In genomic region chr9:124360277-124360676, GRCh38 we compare ENCODE assay signal across 28 cellular contexts. TPM values are rescaled to one million over a fixed set of nuclear protein-coding genes. Genes with fewer than 3 reads are reported as not detected.
DNase-seq lines count a peak whose midpoint lies in the region; ATAC-seq, FAIRE-seq and TF ChIP-seq lines count a peak whose summit lies in the region.
"Had no signal": no experiment of that assay in that cellular context is flagged by ENCODE, and none has a peak within 500 bp of the region (broad histone marks: within the 10 kb centered on the region; RNA-seq: fewer than 3 reads in every experiment).

No MANE protein-coding gene starts in this region.

- peak overlapping the region; percentile 73 for H3K27ac Mint-ChIP-seq in activated naive CD4-positive, alpha-beta T cell treated with anti-CD3 and anti-CD28 coated beads, Interleukin-2, amount 50 U/mL, for 24 hours
- H3K27ac Mint-ChIP-seq in H9: no peak overlapping the region; a peak in 1 of 7 replicates
- H3K27ac Mint-ChIP-seq: activated CD4-positive, alpha-beta T cell treated with anti-CD3 and anti-CD28 coated beads, Interleukin-2, amount 10 ng/mL, durations not matched to agents 24 days and 14 days; neural progenitor cell; T-cell had no signal

- H2BK20ac ChIP-seq in H9 (ENCODE audit: low read depth, low read length, poor library complexity, severe bottlenecking): no peak overlapping the region

- H3K4me1 Mint-ChIP-seq in activated naive CD4-positive, alpha-beta T cell treated with anti-CD3 and anti-CD28 coated beads, Interleukin-2, amount 50 U/mL, for 24 hours: peaks cover 58% of the 10 kb centered on the region
- H3K4me1 Mint-ChIP-seq in H9: peaks cover 8 to 19% of the 10 kb centered on the region in 2 experiments; a peak in 3 of 4 replicates

- H3K79me2 ChIP-seq in H9 (ENCODE audit: insufficient read depth, low read length) (peaks cover 9% of the 10 kb centered on the region; the same call in 1 of the 2 replicates), K562 (ENCODE audit: control insufficient read depth, insufficient read depth, low read length) (peaks cover 82% of the 10 kb centered on the region)

- no peaks in the 10 kb centered on the region for H3K9me3 Mint-ChIP-seq in activated naive CD4-positive, alpha-beta T cell treated with anti-CD3 and anti-CD28 coated beads, Interleukin-2, amount 50 U/mL, for 24 hours
- H3K9me3 Mint-ChIP-seq in H9: no peaks in the 10 kb centered on the region
- H3K9me3 Mint-ChIP-seq: activated CD4-positive, alpha-beta T cell treated with anti-CD3 and anti-CD28 coated beads, Interleukin-2, amount 10 ng/mL, durations not matched to agents 24 days and 14 days; neural progenitor cell; T-cell had no signal

- H3K4me1 ChIP-seq in H9 (ENCODE audit: insufficient read depth, low read length) (0 out of 2 replicates have a peak, but pooled peaks cover 3% of the 10 kb centered on the region), K562 (replicated peaks in 1 of 2; ENCODE audit: control insufficient read depth in 2 of 2, insufficient read depth in 2 of 2, low read length in 2 of 2) (peaks cover 0 to 4% of the 10 kb centered on the region in 2 experiments; a peak in 2 of 5 replicates), neuronal stem cell (ENCODE audit: control insufficient read depth in 2 of 2, insufficient read depth in 1 of 2, low read depth in 1 of 2, low read length in 2 of 2) (peaks cover 2 to 23% of the 10 kb centered on the region in 2 donors)

- FAIRE-seq in K562 (lab: Jason Lieb, UNC): no peak
- FAIRE-seq: G401.6, HTR-8/SVneo had no signal

- H4K8ac ChIP-seq in H9 (replicated peaks; ENCODE audit: insufficient read length, low read depth, low read length): no peak overlapping the region
- H4K8ac ChIP-seq in neuronal stem cell (ENCODE audit: low read depth, low read length): no peak overlapping the region

- H2AK5ac ChIP-seq in H9 (ENCODE audit: insufficient read length, low read length) (no peak overlapping the region), neuronal stem cell (ENCODE audit: low read depth, low read length) (no peak overlapping the region)

- H3K23me2 ChIP-seq in H9 (ENCODE audit: insufficient read length, low read depth, low read length, poor library complexity, severe bottlenecking): no peaks in the 10 kb centered on the region

- H3K79me1 ChIP-seq in H9 (ENCODE audit: insufficient read depth, low read depth, low read length, poor library complexity, severe bottlenecking): peaks cover 10% of the 10 kb centered on the region
- H3K79me1 ChIP-seq in neuronal stem cell (ENCODE audit: low read depth, low read length): peaks cover 9% of the 10 kb centered on the region

- H3K14ac ChIP-seq in H9 (ENCODE audit: insufficient read depth, low read length) (no peak overlapping the region), neuronal stem cell (ENCODE audit: low read length) (no peak overlapping the region)

- H3K4me2 ChIP-seq in H9 (ENCODE audit: insufficient read depth, insufficient read length, low read length): no peak overlapping the region
- H3K4me2 ChIP-seq in K562 (ENCODE audit: insufficient read depth, low read length): no peak overlapping the region
- H3K4me2 ChIP-seq in neuronal stem cell (ENCODE audit: insufficient read depth, low read length, poor library complexity, severe bottlenecking): no peak overlapping the region
- H3K4me2 ChIP-seq: neural progenitor cell had no signal

- no peaks in the 10 kb centered on the region for H3K9me1 ChIP-seq in K562 (ENCODE audit: control insufficient read depth, insufficient read depth, low read length)

- H3K18ac ChIP-seq in H9 (ENCODE audit: insufficient read length, low read depth, low read length) (no peak overlapping the region), neuronal stem cell (ENCODE audit: low read length) (peak overlapping the region; percentile 25)

- TF ChIP-seq EP300 in K562 (IDR thresholded peaks at IDR 0.05; ENCODE audit: low read length): no peak

- H3T11ph ChIP-seq in H9 (ENCODE audit: low read length): no peak overlapping the region

- H3K9me3 ChIP-seq in H9 (ENCODE audit: control insufficient read depth, low read depth, low read length): no peaks in the 10 kb centered on the region
- no peaks in the 10 kb centered on the region for H3K9me3 ChIP-seq in K562 (replicated peaks; ENCODE audit: control insufficient read depth, insufficient read depth, low read depth, low read length)
- no peaks in the 10 kb centered on the region for H3K9me3 ChIP-seq in neuronal stem cell (replicated peaks in 1 of 2; ENCODE audit: control insufficient read depth in 2 of 2, insufficient read depth in 1 of 2, low read depth in 1 of 2, low read length in 2 of 2)
- H3K9me3 ChIP-seq: left ventricle myocardium inferior, thoracic aorta had no signal

- H2BK120ac ChIP-seq in H9 (ENCODE audit: low read depth, low read length, poor library complexity, severe bottlenecking) (no peak overlapping the region), neuronal stem cell (ENCODE audit: low read depth, low read length) (no peak overlapping the region)

- no CpG with 5 or more reads among the region's 9 CpGs for WGBS in H9 (ENCODE audit: extremely low coverage, insufficient read length, low lambda C conversion rate)
- WGBS in K562 (ENCODE audit: insufficient coverage, low coverage, missing lambda C conversion rate): 76% methylated on average over 9 of the region's 9 CpGs
- WGBS in neuronal stem cell (ENCODE audit: extremely low coverage in 2 of 2, insufficient read length in 2 of 2, insufficient replicate concordance in 1 of 2), 2 donors: no CpG with 5 or more reads among the region's 9 CpGs

- no peak for TF ChIP-seq POLR2A in K562 (conservative IDR thresholded peaks at IDR 0.05)

- no TSS peak for BruUV-seq in K562 (replicated peaks; lab: Mats Ljungman, UMichigan)

- no peak for ATAC-seq in K562
- ATAC-seq in HG02870 (IDR thresholded peaks at IDR 0.05; ENCODE audit: unreplicated experiment): no peak
- ATAC-seq: HCT116, Panc1, T-cell had no signal

- no peak overlapping the region for H4K5ac ChIP-seq in H9 (ENCODE audit: insufficient read length, low read depth, low read length)

- no peak overlapping the region for H3K56ac ChIP-seq in H9 (ENCODE audit: insufficient read length, low read depth, low read length)

- no peaks in the 10 kb centered on the region for H3K27me3 Mint-ChIP-seq in activated naive CD4-positive, alpha-beta T cell treated with anti-CD3 and anti-CD28 coated beads, Interleukin-2, amount 50 U/mL, for 24 hours
- H3K27me3 Mint-ChIP-seq in H9 (ENCODE audit: low read depth): no peaks in the 10 kb centered on the region
- H3K27me3 Mint-ChIP-seq: activated CD4-positive, alpha-beta T cell treated with anti-CD3 and anti-CD28 coated beads, Interleukin-2, amount 10 ng/mL, durations not matched to agents 24 days and 14 days; T-cell had no signal

- H3K27me3 ChIP-seq in H9 (ENCODE audit: insufficient read depth, low read length) (no peaks in the 10 kb centered on the region), K562 (ENCODE audit: control insufficient read depth in 2 of 2, insufficient read depth in 2 of 2, low read length in 2 of 2) (no peaks in the 10 kb centered on the region), neuronal stem cell (ENCODE audit: control insufficient read depth in 3 of 3, insufficient read depth in 3 of 3, low read depth in 1 of 3, low read length in 3 of 3) (no peaks in the 10 kb centered on the region)
- H3K27me3 ChIP-seq: neural progenitor cell had no signal

- no peak overlapping the region for H2AFZ ChIP-seq in H9 (ENCODE audit: low read length)
- no peak overlapping the region for H2AFZ ChIP-seq in K562 (ENCODE audit: low read depth, low read length)
- no peak overlapping the region for H2AFZ ChIP-seq in neuronal stem cell (ENCODE audit: low read length)
- H2AFZ ChIP-seq: neural progenitor cell had no signal

- H2BK15ac ChIP-seq in H9 (ENCODE audit: low read depth, low read length) (no peak overlapping the region), neuronal stem cell (ENCODE audit: low read length) (no peak overlapping the region)

- no peak overlapping the region for H3K4ac ChIP-seq in H9 (ENCODE audit: low read depth, low read length)
- no peak overlapping the region for H3K4ac ChIP-seq in neuronal stem cell (ENCODE audit: low read length)

- no peak for TF ChIP-seq RAD21 in K562 (CRISPR knock-in tag; conservative IDR thresholded peaks at IDR 0.05 in 1 of 2, IDR thresholded peaks at IDR 0.05 in 1 of 2)

- intact Hi-C loops in K562 (cut with micrococcal nuclease): no loop called here

- H4K20me1 ChIP-seq in H9 (ENCODE audit: control insufficient read depth, insufficient read depth, insufficient read length): no peaks in the 10 kb centered on the region
- H4K20me1 ChIP-seq in K562 (replicated peaks; ENCODE audit: control insufficient read depth, insufficient read depth, low read length): peaks cover 33% of the 10 kb centered on the region

- H3K36me3 ChIP-seq in K562 (ENCODE audit: control insufficient read depth, insufficient read depth, low read length) (peaks cover 57% of the 10 kb centered on the region; the same call in 2 of the 3 replicates), neuronal stem cell (replicated peaks in 1 of 2; ENCODE audit: control insufficient read depth in 2 of 2, insufficient read depth in 2 of 2, low read length in 2 of 2) (peaks cover 6 to 63% of the 10 kb centered on the region in 2 donors)
- H3K36me3 ChIP-seq: neural progenitor cell had no signal

- H2BK12ac ChIP-seq in H9 (ENCODE audit: insufficient read length, low read depth, low read length): no peak overlapping the region
- H2BK12ac ChIP-seq in neuronal stem cell (ENCODE audit: low read length): no peak overlapping the region

- no peak overlapping the region for H3K9ac ChIP-seq in H9 (ENCODE audit: extremely low read depth, insufficient read length, low read length)
- peak overlapping the region in 1 of 2 experiments; percentile 62; a peak in 1 of 4 replicates for H3K9ac ChIP-seq in K562 (ENCODE audit: insufficient read depth in 1 of 2, low read depth in 2 of 2, low read length in 2 of 2)
- no peak overlapping the region for H3K9ac ChIP-seq in neuronal stem cell (ENCODE audit: low read depth, low read length, poor library complexity)
- H3K9ac ChIP-seq: neural progenitor cell had no signal

- H3K36me3 Mint-ChIP-seq in activated naive CD4-positive, alpha-beta T cell treated with anti-CD3 and anti-CD28 coated beads, Interleukin-2, amount 50 U/mL, for 24 hours: peaks cover 1% of the 10 kb centered on the region
- peaks cover 4 to 14% (median 5%) of the 10 kb centered on the region in 3 experiments; a peak in 6 of 7 replicates for H3K36me3 Mint-ChIP-seq in H9 (ENCODE audit: insufficient read depth in 1 of 3, low read depth in 3 of 3)

- H4K91ac ChIP-seq in H9 (ENCODE audit: insufficient read length, low read depth, low read length) (no peak overlapping the region), neuronal stem cell (ENCODE audit: low read depth, low read length, poor library complexity) (no peak overlapping the region)

- H3K4me3 ChIP-seq in K562 (no peak overlapping the region), neuronal stem cell (ENCODE audit: low read length in 2 of 2) (no peak overlapping the region)
- H3K4me3 ChIP-seq: left ventricle myocardium inferior, neural progenitor cell, thoracic aorta had no signal

- CTCF ChIA-PET in K562 (lab: Yijun Ruan, JAX; ENCODE audit: low intra/inter-chr PET ratio): interaction anchor here (0.7 kb wide), 1 partner anchor 1224 kb away, joined by 3 read pairs; no protein-coding TSS in a partner anchor

- H3K4me3 Mint-ChIP-seq in activated naive CD4-positive, alpha-beta T cell treated with anti-CD3 and anti-CD28 coated beads, Interleukin-2, amount 50 U/mL, for 24 hours: no peak overlapping the region
- no peak overlapping the region for H3K4me3 Mint-ChIP-seq in H9
- H3K4me3 Mint-ChIP-seq: activated CD4-positive, alpha-beta T cell treated with anti-CD3 and anti-CD28 coated beads, Interleukin-2, amount 10 ng/mL, durations not matched to agents 24 days and 14 days; neural progenitor cell; T-cell had no signal

- POLR2A ChIA-PET in K562 (lab: Yijun Ruan, JAX): interaction anchor here (0.6 to 2.0 kb wide), 3 partner anchors 9 to 44 kb away, joined by 3 to 5 read pairs (median 4); no protein-coding TSS in a partner anchor

- TF ChIP-seq CTCF in H9 (conservative IDR thresholded peaks at IDR 0.05) (0 out of 3 replicates have a peak, but pooled peaks have one; percentile 22), K562 (IDR thresholded peaks at IDR 0.05 in 2 of 3, conservative IDR thresholded peaks at IDR 0.05 in 1 of 3; ENCODE audit: insufficient read depth in 2 of 3, low read depth in 1 of 3, low read length in 3 of 3) (no peak)

- in situ Hi-C loops in K562 (cut with MboI): no loop called here

- H2BK5ac ChIP-seq in H9 (ENCODE audit: insufficient read length, low read length): no peak overlapping the region
- no peak overlapping the region for H2BK5ac ChIP-seq in neuronal stem cell (ENCODE audit: low read length)

- no peak for DNase-seq in activated naive CD4-positive, alpha-beta T cell (lab: John Stamatoyannopoulos, UW)
- DNase-seq in H9: no peak
- DNase-seq in K562 (ENCODE audit: extremely low read depth in 1 of 4, low spot score in 3 of 4): peak in 2 of 4 experiments; percentile 35 to 37
- DNase-seq in neuronal stem cell (ENCODE audit: low spot score): no peak
- DNase-seq in stimulated activated CD8-positive, alpha-beta memory T cell treated with anti-CD3 and anti-CD28 coated beads, Interleukin-4, amount 100 ng/mL, for 48 hours: no peak
- no peak for DNase-seq in activated CD8-positive, alpha-beta memory T cell treated with anti-CD3 and anti-CD28 coated beads, Interleukin-2, amount 50 U/mL, for 48 hours
- DNase-seq: activated CD4-positive, alpha-beta T cell treated with anti-CD3 and anti-CD28 coated beads, Interleukin-2, amount 10 ng/mL, durations not matched to agents 24 days and 14 days; activated CD8-positive, alpha-beta memory T cell treated with anti-CD3 and anti-CD28 coated beads, Interleukin-2, amount 50 U/mL, for 4 hours; activated gamma-delta T cell treated with Interleukin-2 at 50 U/mL for 16 hours; aorta; caudate nucleus; dermis blood vessel endothelial cell; DMS153; Karpas-422; left ventricle myocardium inferior; NCI-H1048; NCI-H2081; NCI-H446; T-cell had no signal

- H3K23ac ChIP-seq in H9 (ENCODE audit: insufficient read length, low read depth, low read length): no peak overlapping the region
- H3K23ac ChIP-seq in neuronal stem cell (ENCODE audit: low read depth, low read length, poor library complexity): no peak overlapping the region

- H3K27ac ChIP-seq in H9 (ENCODE audit: insufficient read length, low read depth, low read length) (no peak overlapping the region), K562 (ENCODE audit: extremely low read depth, low read depth, low read length) (no peak overlapping the region), neuronal stem cell (replicated peaks; ENCODE audit: low read length) (no peak overlapping the region)
- H3K27ac ChIP-seq: C4-2B, left ventricle myocardium inferior, neural progenitor cell, thoracic aorta had no signal

RNA-seq across cellular contexts. Expression of gene PSMB7, which starts 55.0 kb away (rescaled TPM):
- total RNA-seq in H9 (2021): 209 and 216 TPM in 2 replicates
- total RNA-seq in K562 (2011; cell fraction: chromatin; rRNA removed; ENCODE audit: low replicate concordance): 105 and 110 TPM in 2 replicates
- total RNA-seq in K562 (2011; cell fraction: nucleolus; rRNA removed): 103 and 112 TPM in 2 replicates
- total RNA-seq in K562 (2011; cell fraction: nucleoplasm; rRNA removed): 100 and 107 TPM in 2 replicates
- 364 and 393 TPM in 2 replicates for total RNA-seq in K562 (2014; rRNA removed)
- 404 and 414 TPM in 2 replicates for total RNA-seq in K562 (2014; rRNA removed; fragmentation: Illumina TruSeq; extraction: Trizol)
- 327 and 358 TPM in 2 replicates for total RNA-seq in K562 (2015; rRNA removed; fragmentation: Illumina TruSeq; extraction: Trizol)
- 321 and 326 TPM in 2 replicates for total RNA-seq in K562 (2021)
- polyA plus RNA-seq in K562 (2011; rRNA removed): 544 and 662 TPM in 2 replicates
- 461 and 577 TPM in 2 replicates for polyA plus RNA-seq in K562 (2011; cell fraction: cytosol; rRNA removed)
- 113 and 195 TPM in 2 replicates for polyA plus RNA-seq in K562 (2011; cell fraction: nucleus; rRNA removed)
- 238 and 428 TPM in 2 replicates for polyA plus RNA-seq in K562 (2012)
- polyA plus RNA-seq in K562 (2014; fragmentation: Illumina TruSeq; extraction: Trizol): 368 and 407 TPM in 2 replicates
- polyA plus RNA-seq in K562 (2014; fragmentation: Nextera tagmentation; extraction: Ambion mirVana): 100 to 1,000 TPM; 940 to 978 TPM
- polyA plus RNA-seq in K562 (2014; rRNA removed): 429 and 463 TPM in 2 replicates
- polyA minus RNA-seq in K562 (2011; rRNA and poly(A)+ RNA removed): 408 and 504 TPM in 2 replicates
- polyA minus RNA-seq in K562 (2011; cell fraction: cytosol; rRNA and poly(A)+ RNA removed): 113 and 154 TPM in 2 replicates
- 48.2 and 82.0 TPM in 2 replicates for polyA minus RNA-seq in K562 (2011; cell fraction: nucleus; rRNA and poly(A)+ RNA removed)
- 189 TPM for polyA plus RNA-seq in neuronal stem cell (2013, experiment 1 of 2)
- polyA plus RNA-seq in neuronal stem cell (2013, experiment 2 of 2): 189 TPM
